In the genomic region with DNA sequence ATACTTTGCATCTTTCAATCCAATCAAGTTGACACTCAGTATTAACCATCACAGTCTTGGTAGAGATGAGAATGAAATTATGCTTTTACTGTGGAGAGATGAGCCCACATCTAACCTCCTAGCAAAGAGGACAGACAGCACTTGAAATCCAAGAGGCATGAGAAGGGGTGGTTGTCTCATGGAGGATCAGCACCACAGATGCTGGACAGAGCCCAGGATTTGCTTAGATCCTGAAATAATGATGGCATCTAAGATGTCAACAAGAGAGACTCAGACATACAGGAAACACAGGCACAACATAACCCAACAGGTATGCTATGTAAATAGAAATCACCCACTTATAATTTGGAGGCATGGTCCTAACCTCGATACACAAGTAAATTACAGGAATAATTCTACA, we compare ENCODE assay signal across 20 cellular contexts.
DNase-seq lines count a peak whose midpoint lies in the region; ATAC-seq, FAIRE-seq and TF ChIP-seq lines count a peak whose summit lies in the region.
"Had no signal": no experiment of that assay in that cellular context is flagged by ENCODE, and none has a peak within 500 bp of the region (broad histone marks: within the 10 kb centered on the region; RNA-seq: fewer than 3 reads in every experiment).

No MANE protein-coding gene starts in this region.

- no peak for TF ChIP-seq POLR2A in stomach (IDR thresholded peaks at IDR 0.05)

- H3K9me3 Mint-ChIP-seq in astrocyte (ENCODE audit: unreplicated experiment): no peaks in the 10 kb centered on the region

- no peak overlapping the region for H3K27ac Mint-ChIP-seq in astrocyte (ENCODE audit: unreplicated experiment)

- H3K4me3 Mint-ChIP-seq in astrocyte (ENCODE audit: unreplicated experiment): no peak overlapping the region

- H4K20me1 ChIP-seq in astrocyte (ENCODE audit: insufficient read depth, low read length): no peaks in the 10 kb centered on the region
- H4K20me1 ChIP-seq: BLaER1 treated with 17β-estradiol and CSF1 and Interleukin-3, amounts not matched to agents 10 nM and 100 nM had no signal

- H3K4me1 Mint-ChIP-seq in astrocyte (ENCODE audit: low read depth, unreplicated experiment): peaks cover 3% of the 10 kb centered on the region

- H2AFZ ChIP-seq in astrocyte (ENCODE audit: low read depth, low read length): no peak overlapping the region

- in situ Hi-C loops in ACHN (cut with HindIII; ENCODE audit: low pct_ligation_motif_present, low pct_unique_long_range_greater_than_20kb, low sequenced_read_pairs): no loop called here

- intact Hi-C loops in stomach (cut with DNase I; ENCODE audit: low total_unique reads): no loop called here

- WGBS in stomach, 5 donors: 84 to 100% (median 92%) methylated on average over 1 of the region's 1 CpG

- H3K9ac ChIP-seq in astrocyte (ENCODE audit: low read length): no peak overlapping the region
- H3K9ac ChIP-seq: BLaER1 treated with 17β-estradiol and CSF1 and Interleukin-3, amounts not matched to agents 10 nM and 100 nM; KMS-11 had no signal

- H3K4me2 ChIP-seq in astrocyte (ENCODE audit: low read length): no peak overlapping the region
- H3K4me2 ChIP-seq: BLaER1 treated with 17β-estradiol and CSF1 and Interleukin-3, amounts not matched to agents 10 nM and 100 nM; KMS-11 had no signal

- no peaks in the 10 kb centered on the region for H3K79me2 ChIP-seq in astrocyte (ENCODE audit: insufficient read depth, low read length)

- peak; percentile 95 for FAIRE-seq in astrocyte (lab: Jason Lieb, UNC)
- FAIRE-seq: A204.1, GM12892, H54, RCC 7860 had no signal

- H3K9me3 ChIP-seq in astrocyte (ENCODE audit: insufficient read depth, low read depth, low read length): no peaks in the 10 kb centered on the region
- H3K9me3 ChIP-seq in stomach: no peaks in the 10 kb centered on the region
- H3K9me3 ChIP-seq: BLaER1 treated with 17β-estradiol and CSF1 and Interleukin-3, amounts not matched to agents 10 nM and 100 nM; MG63 had no signal

- H3K4me1 ChIP-seq in astrocyte (ENCODE audit: insufficient read depth, low read length) (no peaks in the 10 kb centered on the region), stomach (no peaks in the 10 kb centered on the region)
- H3K4me1 ChIP-seq: BLaER1 treated with 17β-estradiol and CSF1 and Interleukin-3, amounts not matched to agents 10 nM and 100 nM had no signal

- TF ChIP-seq CTCF in astrocyte (IDR thresholded peaks at IDR 0.05; ENCODE audit: insufficient read depth, low read depth, low read length) (no peak), stomach (IDR thresholded peaks at IDR 0.05) (no peak)

- no peaks in the 10 kb centered on the region for H3K27me3 ChIP-seq in astrocyte (ENCODE audit: insufficient read depth, low read length)
- no peaks in the 10 kb centered on the region for H3K27me3 ChIP-seq in stomach
- H3K27me3 ChIP-seq: BLaER1 treated with 17β-estradiol and CSF1 and Interleukin-3, amounts not matched to agents 10 nM and 100 nM; MG63 had no signal

- H3K36me3 Mint-ChIP-seq in astrocyte (ENCODE audit: low read depth, unreplicated experiment): no peaks in the 10 kb centered on the region

- no peak for ATAC-seq in GM21737 (IDR thresholded peaks at IDR 0.05; ENCODE audit: unreplicated experiment)
- ATAC-seq in GM19452 (IDR thresholded peaks at IDR 0.05; ENCODE audit: unreplicated experiment): no peak

- no peaks in the 10 kb centered on the region for H3K36me3 ChIP-seq in astrocyte (ENCODE audit: insufficient read depth, low read length)
- no peaks in the 10 kb centered on the region for H3K36me3 ChIP-seq in stomach
- H3K36me3 ChIP-seq: BLaER1 treated with 17β-estradiol and CSF1 and Interleukin-3, amounts not matched to agents 10 nM and 100 nM; MG63 had no signal

- no peak for TF ChIP-seq EP300 in stomach (IDR thresholded peaks at IDR 0.05)

- no peak overlapping the region for H3K4me3 ChIP-seq in astrocyte (ENCODE audit: insufficient read depth, low read depth, low read length)
- no peak overlapping the region for H3K4me3 ChIP-seq in stomach
- H3K4me3 ChIP-seq: BLaER1 treated with 17β-estradiol and CSF1 and Interleukin-3, amounts not matched to agents 10 nM and 100 nM; MG63 had no signal

- peak; percentile 0 for DNase-seq in ACHN
- DNase-seq in NCI-H226: peak; percentile 3
- no peak for DNase-seq in astrocyte (ENCODE audit: low read depth)
- DNase-seq in iPS-NIHi7 (ENCODE audit: extremely low spot score): peak; percentile 22
- DNase-seq in NCI-H69 (lab: John Stamatoyannopoulos, UW): no peak
- no peak for DNase-seq in stomach
- DNase-seq: GF-D8, MG63, NCI-H1092 treated with DMSO at 0.1 percent for 48 hours, NCI-H1694, NCI-H524, SHP77 treated with DMSO at 0.1 percent for 48 hours had no signal

- no peak overlapping the region for H3K27ac ChIP-seq in astrocyte (ENCODE audit: low read depth, low read length)
- H3K27ac ChIP-seq in stomach: no peak overlapping the region
- H3K27ac ChIP-seq: BLaER1 treated with 17β-estradiol and CSF1 and Interleukin-3, amounts not matched to agents 10 nM and 100 nM; KMS-11 had no signal

- H3K27me3 Mint-ChIP-seq in astrocyte (ENCODE audit: low read depth, unreplicated experiment): peaks cover 2% of the 10 kb centered on the region

Comparison
In these comparisons a context has a peak if more than half of its experiments do, and no peak if none do; other contexts are left out.
1. DNase-seq: peak in ACHN (single experiment), NCI-H226 (single experiment) and iPS-NIHi7 (single experiment); none in astrocyte (single experiment), NCI-H69 (single experiment) and stomach (single experiment).